6 cellular contexts compared by ENCODE assay signal in genomic region chr1:151147132-151147503, GRCh38. TPM values are rescaled to one million over a fixed set of nuclear protein-coding genes. Genes with fewer than 3 reads are reported as not detected.
DNase-seq lines count a peak whose midpoint lies in the region.

No MANE protein-coding gene starts in this region.

- H3K27ac Mint-ChIP-seq in dendritic cell treated with granulocyte-macrophage colony-stimulating factor and Interleukin-4, amounts not matched to agents 40 ng/mL and 50 ng/mL, for 4 days: peak overlapping the region; percentile 40

- H4K8ac ChIP-seq in trophoblast cell (ENCODE audit: low read depth, low read length): no peak overlapping the region

- no peak overlapping the region for H4K91ac ChIP-seq in trophoblast cell (ENCODE audit: low read depth, low read length)

- no peak overlapping the region for H2AFZ ChIP-seq in trophoblast cell (ENCODE audit: insufficient read depth, low read length, poor library complexity)

- H3K23ac ChIP-seq in trophoblast cell (ENCODE audit: low read length): no peak overlapping the region

- no CpG with 5 or more reads among the region's 7 CpGs for WGBS in trophoblast cell (ENCODE audit: extremely low coverage, insufficient coverage, insufficient read length)

- no peak overlapping the region for H2BK120ac ChIP-seq in trophoblast cell (ENCODE audit: insufficient read depth, low read length, poor library complexity)

- peak overlapping the region; percentile 83 for H3K4me3 Mint-ChIP-seq in dendritic cell treated with granulocyte-macrophage colony-stimulating factor and Interleukin-4, amounts not matched to agents 40 ng/mL and 50 ng/mL, for 4 days

- DNase-seq in LHCN-M2 (ENCODE audit: low read depth) (peak; percentile 57), trophoblast cell (no peak), DMS79 (lab: John Stamatoyannopoulos, UW) (no peak), medulla oblongata (ENCODE audit: extremely low spot score) (no peak), epidermal melanocyte (ENCODE audit: insufficient read length, low spot score) (no peak)

- H3K9me3 ChIP-seq in trophoblast cell (ENCODE audit: insufficient read depth, low read depth, low read length): no peaks in the 10 kb centered on the region

- no peak overlapping the region for H2BK12ac ChIP-seq in trophoblast cell (ENCODE audit: low read length)

- peaks cover 22% of the 10 kb centered on the region for H3K4me1 Mint-ChIP-seq in dendritic cell treated with granulocyte-macrophage colony-stimulating factor and Interleukin-4, amounts not matched to agents 40 ng/mL and 50 ng/mL, for 4 days (ENCODE audit: low read depth)

- H2AK5ac ChIP-seq in trophoblast cell (ENCODE audit: low read length): no peak overlapping the region

- H3K36me3 Mint-ChIP-seq in dendritic cell treated with granulocyte-macrophage colony-stimulating factor and Interleukin-4, amounts not matched to agents 40 ng/mL and 50 ng/mL, for 4 days (ENCODE audit: low read depth): peaks cover 7% of the 10 kb centered on the region

- peaks cover 8 to 15% of the 10 kb centered on the region in 2 experiments for H3K4me1 ChIP-seq in trophoblast cell (ENCODE audit: control insufficient read depth in 1 of 2, insufficient read depth in 2 of 2, low read length in 2 of 2)

- H3K4ac ChIP-seq in trophoblast cell (ENCODE audit: low read depth, low read length): no peak overlapping the region

- H3K27me3 ChIP-seq in trophoblast cell (ENCODE audit: insufficient read depth, low read length): peaks cover 16% of the 10 kb centered on the region

- H3K4me2 ChIP-seq in trophoblast cell (ENCODE audit: low read length): peak overlapping the region; percentile 75

- no peak overlapping the region for H4K12ac ChIP-seq in trophoblast cell (ENCODE audit: low read depth, low read length)

- peak overlapping the region; percentile 49 for H3K4me3 ChIP-seq in trophoblast cell (ENCODE audit: low read depth, low read length)

- H3K9ac ChIP-seq in trophoblast cell (ENCODE audit: low read length): no peak overlapping the region

- no peaks in the 10 kb centered on the region for H3K9me3 Mint-ChIP-seq in dendritic cell treated with granulocyte-macrophage colony-stimulating factor and Interleukin-4, amounts not matched to agents 40 ng/mL and 50 ng/mL, for 4 days

- peaks cover 42% of the 10 kb centered on the region for H3K27me3 Mint-ChIP-seq in dendritic cell treated with granulocyte-macrophage colony-stimulating factor and Interleukin-4, amounts not matched to agents 40 ng/mL and 50 ng/mL, for 4 days

- no peaks in the 10 kb centered on the region for H3K79me2 ChIP-seq in trophoblast cell (ENCODE audit: control insufficient read depth, insufficient read depth, low read length, poor library complexity)

- peaks cover 2% of the 10 kb centered on the region for H3K79me1 ChIP-seq in trophoblast cell (ENCODE audit: low read length)

- no peak overlapping the region for H3K14ac ChIP-seq in trophoblast cell (ENCODE audit: low read length)

- H3K36me3 ChIP-seq in trophoblast cell (ENCODE audit: control insufficient read depth in 1 of 2, insufficient read depth in 2 of 2, low read length in 2 of 2): no peaks in the 10 kb centered on the region

- H3K27ac ChIP-seq in trophoblast cell (ENCODE audit: low read depth, low read length): no peak overlapping the region

- intact Hi-C loops in dendritic cell treated with granulocyte-macrophage colony-stimulating factor and Interleukin-4, amounts not matched to agents 40 ng/mL and 50 ng/mL, for 4 days (cut with micrococcal nuclease): no loop called here

- H2BK5ac ChIP-seq in trophoblast cell (ENCODE audit: low read depth, low read length, poor library complexity): no peak overlapping the region

- H3K18ac ChIP-seq in trophoblast cell (ENCODE audit: low read length): no peak overlapping the region

RNA-seq across cellular contexts. Expression of gene SEMA6C, which starts 0.7 kb away (rescaled TPM):
- total RNA-seq in LHCN-M2 (2014; rRNA removed): 2.1 and 3.8 TPM in 2 replicates
- polyA plus RNA-seq in LHCN-M2 (2012): 2.8 TPM
- polyA plus RNA-seq in trophoblast cell (2013): 3.0 and 3.1 TPM in 2 replicates

RNA-seq across cellular contexts. Expression of gene TNFAIP8L2, which starts 9.3 kb away (rescaled TPM):
- not detected in 2 replicates for total RNA-seq in LHCN-M2 (2014; rRNA removed)
- 0.06 TPM for polyA plus RNA-seq in LHCN-M2 (2012)
- not detected in 2 replicates for polyA plus RNA-seq in trophoblast cell (2013)

RNA-seq across cellular contexts. Expression of gene LYSMD1, which starts 18.6 kb away (rescaled TPM):
- total RNA-seq in LHCN-M2 (2014; rRNA removed): 9.1 and 10.2 TPM in 2 replicates
- polyA plus RNA-seq in LHCN-M2 (2012): 5.2 TPM
- polyA plus RNA-seq in trophoblast cell (2013): 5.7 and 6.0 TPM in 2 replicates

RNA-seq across cellular contexts. Expression of gene SCNM1, which starts 18.8 kb away (rescaled TPM):
- 25.5 and 31.9 TPM in 2 replicates for total RNA-seq in LHCN-M2 (2014; rRNA removed)
- polyA plus RNA-seq in LHCN-M2 (2012): 66.3 TPM
- polyA plus RNA-seq in trophoblast cell (2013): 52.5 and 53.6 TPM in 2 replicates

RNA-seq across cellular contexts. Expression of gene TMOD4, which starts 28.7 kb away (rescaled TPM):
- total RNA-seq in LHCN-M2 (2014; rRNA removed): 0.34 TPM in 1 of 2 replicates, not detected in the other
- polyA plus RNA-seq in LHCN-M2 (2012): 0.27 TPM
- not detected in 2 replicates for polyA plus RNA-seq in trophoblast cell (2013)
